8 cellular contexts compared by ENCODE assay signal in genomic region chr14:91249841-91250616, GRCh38. TPM values are rescaled to one million over a fixed set of nuclear protein-coding genes. Genes with fewer than 3 reads are reported as not detected.
DNase-seq lines count a peak whose midpoint lies in the region; TF ChIP-seq lines count a peak whose summit lies in the region.

No MANE protein-coding gene starts in this region.

- H3K27me3 ChIP-seq in Karpas-422 (ENCODE audit: low read length) (no peaks in the 10 kb centered on the region; the same call in 1 of the 2 replicates), Caco-2 (replicated peaks; ENCODE audit: control insufficient read depth, insufficient read depth, low read length) (no peaks in the 10 kb centered on the region)

- CTCF ChIA-PET in RWPE1 (lab: Yijun Ruan, JAX) (interaction anchor here (1.1 kb wide), 1 partner anchor 13 kb away, joined by 3 read pairs; no protein-coding TSS in a partner anchor), Caco-2 (lab: Charles Lee) (interaction anchor here (1.2 kb wide), 1 partner anchor 347 kb away, joined by 3 read pairs; no protein-coding TSS in a partner anchor)

- no TSS peak for BruUV-seq in Caco-2 (replicated peaks; lab: Mats Ljungman, UMichigan)

- DNase-seq in A172 (ENCODE audit: low spot score) (peak; percentile 46), H4 (ENCODE audit: low spot score) (peak; percentile 72), Karpas-422 (peak; percentile 78), RWPE1 (ENCODE audit: low spot score) (no peak), dermis blood vessel endothelial cell (peak; percentile 40), Caco-2 (no peak)
- DNase-seq in stimulated activated naive CD4-positive, alpha-beta T cell treated with Interleukin-2 at 50 U/mL for 16 hours (lab: John Stamatoyannopoulos, UW): peak; percentile 28

- H3K4me3 ChIP-seq in Karpas-422 (ENCODE audit: low read length) (no peak overlapping the region), Caco-2 (ENCODE audit: low read depth, low read length) (no peak overlapping the region)

- H4K20me1 ChIP-seq in Karpas-422 (ENCODE audit: insufficient read depth, low read depth, low read length): no peaks in the 10 kb centered on the region

- H3K36me3 Mint-ChIP-seq in Caco-2 (ENCODE audit: insufficient read depth, unreplicated experiment): no peaks in the 10 kb centered on the region

- TF ChIP-seq CTCF in GM12872 (IDR thresholded peaks at IDR 0.05; ENCODE audit: insufficient read depth, low read depth, low read length) (peak; percentile 34; the same call in 2 of the 3 replicates), RWPE1 (conservative IDR thresholded peaks at IDR 0.05; ENCODE audit: low read depth) (no peak), Caco-2 (IDR thresholded peaks at IDR 0.05; ENCODE audit: insufficient read depth in 1 of 2, low read depth in 1 of 2, low read length in 1 of 2, severe bottlenecking in 1 of 2, unreplicated experiment in 1 of 2) (no peak)

- POLR2A ChIA-PET in RWPE1 (lab: Yijun Ruan, JAX; ENCODE audit: low non-redundant PET) (no interaction called here), Caco-2 (lab: Charles Lee) (no interaction called here)

- intact Hi-C loops in Caco-2 (cut with micrococcal nuclease; ENCODE audit: unreplicated experiment): no loop called here

- peak overlapping the region; percentile 60 for H3K4me2 ChIP-seq in Karpas-422 (ENCODE audit: low read depth, low read length, poor library complexity, severe bottlenecking)

- H3K4me3 Mint-ChIP-seq in Caco-2 (ENCODE audit: unreplicated experiment): no peak overlapping the region

- H2AFZ ChIP-seq in Karpas-422 (ENCODE audit: low read length): peak overlapping the region; percentile 23; the same call in 1 of the 2 replicates

- H3K27me3 Mint-ChIP-seq in Caco-2 (ENCODE audit: insufficient read depth, unreplicated experiment): no peaks in the 10 kb centered on the region

- no peaks in the 10 kb centered on the region for H3K79me2 ChIP-seq in Karpas-422 (ENCODE audit: low read length)

- H3K9me3 Mint-ChIP-seq in Caco-2 (ENCODE audit: unreplicated experiment): peaks cover 10% of the 10 kb centered on the region

- H3K9me3 ChIP-seq in Karpas-422 (ENCODE audit: low read length) (no peaks in the 10 kb centered on the region), Caco-2 (no peaks in the 10 kb centered on the region)

- H3K4me1 ChIP-seq in Karpas-422 (ENCODE audit: low read length) (peaks cover 35% of the 10 kb centered on the region), Caco-2 (peaks cover 10% of the 10 kb centered on the region)

- peak overlapping the region; percentile 53 for H3K9ac ChIP-seq in Karpas-422 (ENCODE audit: low read length)

- no peaks in the 10 kb centered on the region for H3K9me2 ChIP-seq in Karpas-422 (replicated peaks; ENCODE audit: insufficient read depth, low read length)

- no peak overlapping the region for H3K27ac Mint-ChIP-seq in Caco-2 (ENCODE audit: unreplicated experiment)

- H3K36me3 ChIP-seq in Karpas-422 (ENCODE audit: insufficient read depth, low read length) (no peaks in the 10 kb centered on the region), Caco-2 (ENCODE audit: control insufficient read depth, insufficient read depth, low read length) (no peaks in the 10 kb centered on the region)

- H3K4me1 Mint-ChIP-seq in Caco-2 (ENCODE audit: low read depth, unreplicated experiment): no peaks in the 10 kb centered on the region

- H3K27ac ChIP-seq in Karpas-422 (ENCODE audit: low read length) (peak overlapping the region; percentile 85), RWPE1 (peak overlapping the region; percentile 87)

RNA-seq across cellular contexts. Expression of gene GPR68, which starts 5.5 kb away (rescaled TPM):
- total RNA-seq in A172 (2014; rRNA removed; shearing (Covaris generic)): 0.48 and 0.98 TPM in 2 replicates
- 0.04 TPM in 1 of 2 replicates, not detected in the other for total RNA-seq in H4 (2014; rRNA removed; shearing (Covaris generic))
- 0.36 TPM in 1 of 2 replicates, not detected in the other for total RNA-seq in Karpas-422 (2014; rRNA removed; shearing (Covaris generic); ENCODE audit: low replicate concordance)
- total RNA-seq in dermis blood vessel endothelial cell (0.74 and 1.2 TPM in 2 replicates), Caco-2 (2022) (0.14 TPM in 2 replicates)

Comparison
In these comparisons a context has a peak if more than half of its experiments do, and no peak if none do; other contexts are left out.
1. DNase-seq: peak in A172 (single experiment), H4 (single experiment), Karpas-422 (single experiment), dermis blood vessel endothelial cell (single experiment) and stimulated activated naive CD4-positive, alpha-beta T cell treated with Interleukin-2 at 50 U/mL for 16 hours (single experiment); none in RWPE1 (single experiment) and Caco-2 (0 of 2).